8 cellular contexts compared by ENCODE assay signal in genomic region chr5:69601947-69602346, GRCh38.
DNase-seq lines count a peak whose midpoint lies in the region; ATAC-seq lines count a peak whose summit lies in the region.
"Not testable (repeated sequence)": the region's sequence is repeated elsewhere in the genome, so short reads cannot be mapped to it uniquely, and the experiment has no call there.

No MANE protein-coding gene starts in this region.

- H3K27ac Mint-ChIP-seq in memory B cell = not testable (repeated sequence)

- H3K9me3 Mint-ChIP-seq in memory B cell = not testable (repeated sequence)

- not testable (repeated sequence) for DNase-seq in memory B cell (ENCODE audit: low spot score in 2 of 2)

- ATAC-seq in GM18499 (IDR thresholded peaks at IDR 0.05; ENCODE audit: insufficient read depth, unreplicated experiment) (peak; percentile 89), GM18907 (IDR thresholded peaks at IDR 0.05; ENCODE audit: unreplicated experiment) (peak; percentile 80), GM21360 (IDR thresholded peaks at IDR 0.05; ENCODE audit: unreplicated experiment) (peak; percentile 84), GM21737 (IDR thresholded peaks at IDR 0.05; ENCODE audit: unreplicated experiment) (peak; percentile 74), HG02885 (IDR thresholded peaks at IDR 0.05; ENCODE audit: poor library complexity, unreplicated experiment) (peak; percentile 86), HG03159 (IDR thresholded peaks at IDR 0.05; ENCODE audit: unreplicated experiment) (peak; percentile 88), HG03575 (IDR thresholded peaks at IDR 0.05; ENCODE audit: extremely low read depth, insufficient number of reproducible peaks, low FRiP score, unreplicated experiment) (peak; percentile 49), memory B cell (ENCODE audit: low read depth) (peak; percentile 93)

- not testable (repeated sequence) for H3K27me3 Mint-ChIP-seq in memory B cell

- H3K36me3 Mint-ChIP-seq in memory B cell = not testable (repeated sequence)

- H3K4me3 Mint-ChIP-seq in memory B cell = not testable (repeated sequence)

- not testable (repeated sequence) for H3K4me1 Mint-ChIP-seq in memory B cell
